12 cellular contexts compared by ENCODE assay signal in the genomic region with DNA sequence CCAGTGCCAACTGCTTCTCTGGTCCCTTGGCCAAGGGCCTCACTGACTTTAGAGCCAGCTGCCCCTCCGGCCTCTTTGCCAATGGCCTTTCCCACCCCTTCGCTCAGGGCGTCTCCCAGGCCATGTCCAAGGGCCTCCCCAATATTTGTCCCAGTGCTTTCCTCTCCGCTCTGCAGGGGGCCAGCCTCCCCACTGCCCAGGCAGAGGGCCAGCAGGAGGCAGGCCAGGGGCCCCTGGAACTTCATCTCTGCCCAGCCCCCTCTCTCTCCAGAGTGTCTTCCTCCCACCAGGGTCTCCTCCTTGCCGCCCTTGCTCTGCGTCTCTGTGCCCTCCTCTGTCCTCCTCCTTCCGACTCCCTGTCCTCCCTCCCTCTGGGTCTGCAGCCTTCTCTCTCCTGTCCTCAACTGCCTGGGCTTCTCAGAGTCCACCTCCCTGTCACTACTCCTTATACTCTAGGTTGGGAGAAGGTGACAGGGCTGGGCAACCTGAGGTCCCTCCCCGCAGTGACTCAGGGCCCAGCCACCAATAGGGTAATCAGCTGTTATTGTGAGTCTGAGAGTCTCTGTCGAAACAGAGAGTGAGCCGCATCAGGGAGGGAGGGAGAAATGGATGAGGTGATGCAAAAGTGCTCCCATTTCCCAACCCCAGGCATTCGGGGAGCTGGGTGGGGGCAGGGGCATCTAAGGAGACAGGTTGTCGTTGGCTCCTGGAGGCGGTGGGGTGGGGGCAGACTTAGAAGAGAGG. TPM values are rescaled to one million over a fixed set of nuclear protein-coding genes. Genes with fewer than 3 reads are reported as not detected.
DNase-seq lines count a peak whose midpoint lies in the region; ATAC-seq, FAIRE-seq and TF ChIP-seq lines count a peak whose summit lies in the region.
"Had no signal": no experiment of that assay in that cellular context is flagged by ENCODE, and none has a peak within 500 bp of the region (broad histone marks: within the 10 kb centered on the region; RNA-seq: fewer than 3 reads in every experiment).

A gene with protein sequence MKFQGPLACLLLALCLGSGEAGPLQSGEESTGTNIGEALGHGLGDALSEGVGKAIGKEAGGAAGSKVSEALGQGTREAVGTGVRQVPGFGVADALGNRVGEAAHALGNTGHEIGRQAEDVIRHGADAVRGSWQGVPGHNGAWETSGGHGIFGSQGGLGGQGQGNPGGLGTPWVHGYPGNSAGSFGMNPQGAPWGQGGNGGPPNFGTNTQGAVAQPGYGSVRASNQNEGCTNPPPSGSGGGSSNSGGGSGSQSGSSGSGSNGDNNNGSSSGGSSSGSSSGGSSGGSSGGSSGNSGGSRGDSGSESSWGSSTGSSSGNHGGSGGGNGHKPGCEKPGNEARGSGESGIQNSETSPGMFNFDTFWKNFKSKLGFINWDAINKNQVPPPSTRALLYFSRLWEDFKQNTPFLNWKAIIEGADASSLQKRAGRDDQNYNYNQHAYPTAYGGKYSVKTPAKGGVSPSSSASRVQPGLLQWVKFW (minus strand): TSS at position 419 of the 744 bp plus-strand sequence. CDS start 174 bp downstream, at position 245.

- FAIRE-seq in HTR-8/SVneo (lab: Jason Lieb, UNC), result no peak
- FAIRE-seq: GM19239 had no signal

- peaks cover 4% of the 10 kb centered on the region for H3K27me3 ChIP-seq in prostate gland (replicated peaks; ENCODE audit: insufficient read depth)

- no peaks in the 10 kb centered on the region for H3K36me3 ChIP-seq in prostate gland

- no peak within 1 kb of the TSS for H3K4me3 Mint-ChIP-seq in activated T-cell treated with anti-CD3 and anti-CD28 coated beads, Interleukin-2, amount 50 U/mL, for 4 hours
- H3K4me3 Mint-ChIP-seq in activated CD8-positive, alpha-beta memory T cell treated with anti-CD3 and anti-CD28 coated beads, Interleukin-2, amount 10 ng/mL, durations not matched to agents 7 days and 5 days, result no peak within 1 kb of the TSS
- H3K4me3 Mint-ChIP-seq: activated naive CD4-positive, alpha-beta T cell treated with anti-CD3 and anti-CD28 coated beads, Interleukin-2, amount 50 U/mL, for 24 hours; T-helper 2 cell treated with Interferon-gamma antibody and Interleukin-4, amounts not matched to agents 5 μg/mL and 100 μg/mL, for 36 hours had no signal

- H3K36me3 Mint-ChIP-seq in activated T-cell treated with anti-CD3 and anti-CD28 coated beads, Interleukin-2, amount 50 U/mL, for 4 hours (ENCODE audit: insufficient read depth), result no peaks in the 10 kb centered on the region
- H3K36me3 Mint-ChIP-seq in activated CD8-positive, alpha-beta memory T cell treated with anti-CD3 and anti-CD28 coated beads, Interleukin-2, amount 10 ng/mL, durations not matched to agents 7 days and 5 days, result no peaks in the 10 kb centered on the region
- H3K36me3 Mint-ChIP-seq: activated naive CD4-positive, alpha-beta T cell treated with anti-CD3 and anti-CD28 coated beads, Interleukin-2, amount 50 U/mL, for 24 hours had no signal

- no peak for DNase-seq in G401 (ENCODE audit: low spot score)
- DNase-seq in SK-MEL-5 (ENCODE audit: low read depth, low spot score), result no peak
- peak; percentile 83 to 91 for DNase-seq in foreskin fibroblast
- no peak for DNase-seq in prostate gland (ENCODE audit: low spot score)
- no peak for DNase-seq in left colon
- no peak for DNase-seq in activated T-cell treated with anti-CD3 and anti-CD28 coated beads, Interleukin-2, amount 50 U/mL, for 4 hours
- no peak for DNase-seq in HTR-8/SVneo (ENCODE audit: insufficient read length, low spot score)
- DNase-seq in activated CD8-positive, alpha-beta memory T cell treated with anti-CD3 and anti-CD28 coated beads, Interleukin-2, amount 10 ng/mL, durations not matched to agents 7 days and 5 days, result no peak
- DNase-seq: NCI-H2171 had no signal

- CTCF ChIA-PET in activated CD8-positive, alpha-beta memory T cell treated with anti-CD3 and anti-CD28 coated beads, Interleukin-2, amount 10 ng/mL, durations not matched to agents 7 days and 5 days (lab: Charles Lee), result interaction anchor here (1.4 kb wide), 1 partner anchor 35 kb away, joined by 3 read pairs; no protein-coding TSS in a partner anchor

- H3K27ac ChIP-seq in prostate gland, result no peak within 1 kb of the TSS

- H3K27ac Mint-ChIP-seq in activated CD8-positive, alpha-beta memory T cell treated with anti-CD3 and anti-CD28 coated beads, Interleukin-2, amount 10 ng/mL, durations not matched to agents 7 days and 5 days, result no peak within 1 kb of the TSS
- H3K27ac Mint-ChIP-seq: activated naive CD4-positive, alpha-beta T cell treated with anti-CD3 and anti-CD28 coated beads, Interleukin-2, amount 50 U/mL, for 24 hours; T-helper 2 cell treated with Interferon-gamma antibody and Interleukin-4, amounts not matched to agents 5 μg/mL and 100 μg/mL, for 36 hours had no signal

- no peaks in the 10 kb centered on the region for H3K4me1 ChIP-seq in prostate gland (replicated peaks)

- H3K4me1 Mint-ChIP-seq in activated T-cell treated with anti-CD3 and anti-CD28 coated beads, Interleukin-2, amount 50 U/mL, for 4 hours (ENCODE audit: low read depth), result peaks cover 14% of the 10 kb centered on the region
- peaks cover 14% of the 10 kb centered on the region for H3K4me1 Mint-ChIP-seq in activated CD8-positive, alpha-beta memory T cell treated with anti-CD3 and anti-CD28 coated beads, Interleukin-2, amount 10 ng/mL, durations not matched to agents 7 days and 5 days

- H3K9me3 ChIP-seq in prostate gland, result no peaks in the 10 kb centered on the region

- in situ Hi-C loops in G401 (cut with HindIII; ENCODE audit: low sequenced_read_pairs) (no loop called here), SK-MEL-5 (cut with HindIII; ENCODE audit: low pct_unique_long_range_greater_than_20kb, low sequenced_read_pairs) (no loop called here)

- peaks cover 22% of the 10 kb centered on the region for H3K27me3 Mint-ChIP-seq in activated T-cell treated with anti-CD3 and anti-CD28 coated beads, Interleukin-2, amount 50 U/mL, for 4 hours (ENCODE audit: low read depth)
- peaks cover 38% of the 10 kb centered on the region for H3K27me3 Mint-ChIP-seq in activated CD8-positive, alpha-beta memory T cell treated with anti-CD3 and anti-CD28 coated beads, Interleukin-2, amount 10 ng/mL, durations not matched to agents 7 days and 5 days

- TF ChIP-seq CTCF in foreskin fibroblast (IDR thresholded peaks at IDR 0.05; ENCODE audit: low read depth, low read length) (no peak), prostate gland (IDR thresholded peaks at IDR 0.05) (no peak)

- intact Hi-C loops in prostate gland (cut with DNase I) (no loop called here), left colon (cut with DNase I, micrococcal nuclease) (no loop called here)

- no peaks in the 10 kb centered on the region for H3K9me3 Mint-ChIP-seq in activated T-cell treated with anti-CD3 and anti-CD28 coated beads, Interleukin-2, amount 50 U/mL, for 4 hours
- H3K9me3 Mint-ChIP-seq in activated CD8-positive, alpha-beta memory T cell treated with anti-CD3 and anti-CD28 coated beads, Interleukin-2, amount 10 ng/mL, durations not matched to agents 7 days and 5 days (ENCODE audit: low read depth), result no peaks in the 10 kb centered on the region
- H3K9me3 Mint-ChIP-seq: activated naive CD4-positive, alpha-beta T cell treated with anti-CD3 and anti-CD28 coated beads, Interleukin-2, amount 50 U/mL, for 24 hours; T-helper 2 cell treated with Interferon-gamma antibody and Interleukin-4, amounts not matched to agents 5 μg/mL and 100 μg/mL, for 36 hours had no signal

- TF ChIP-seq POLR2A in prostate gland (IDR thresholded peaks at IDR 0.05), result no peak

- no peak within 1 kb of the TSS for H3K4me3 ChIP-seq in foreskin fibroblast (ENCODE audit: low read depth in 1 of 2, low read length in 2 of 2)
- no peak within 1 kb of the TSS for H3K4me3 ChIP-seq in prostate gland

- 66% methylated on average over 13 of the region's 13 CpGs for WGBS in prostate gland

- ATAC-seq in left colon, result no peak
- no peak for ATAC-seq in activated T-cell treated with anti-CD3 and anti-CD28 coated beads, Interleukin-2, amount 50 U/mL, for 4 hours
- no peak for ATAC-seq in activated CD8-positive, alpha-beta memory T cell treated with anti-CD3 and anti-CD28 coated beads, Interleukin-2, amount 10 ng/mL, durations not matched to agents 7 days and 5 days

RNA-seq across cellular contexts. Expression of the gene that starts here (rescaled TPM):
- 85.4 and 136 TPM in 2 replicates for total RNA-seq in G401 (2014; rRNA removed; shearing (Covaris generic))
- total RNA-seq in SK-MEL-5 (2014; rRNA removed; shearing (Covaris generic)), result 16.7 and 23.0 TPM in 2 replicates
- polyA plus RNA-seq in SK-MEL-5 (2015; cell fraction: cytosol; rRNA removed), result 28.0 and 29.1 TPM in 2 replicates
- 27.1 and 31.7 TPM in 2 replicates for polyA plus RNA-seq in SK-MEL-5 (2015; cell fraction: nucleus; rRNA removed)
- total RNA-seq in prostate gland, result 10 to 100 TPM; 50.9 to 80.5 TPM
- total RNA-seq in left colon, result 10 to 100 TPM in 1 of 2 donors, 1 to 10 TPM in 1; 8.8 to 13.8 TPM
- total RNA-seq in activated T-cell treated with anti-CD3 and anti-CD28 coated beads, Interleukin-2, amount 50 U/mL, for 4 hours, result 1 to 10 TPM in 1 of 3 donors, under 1 TPM in 2; 0.49 to 1.3 (median 0.95) TPM
- total RNA-seq in activated CD8-positive, alpha-beta memory T cell treated with anti-CD3 and anti-CD28 coated beads, Interleukin-2, amount 10 ng/mL, durations not matched to agents 7 days and 5 days, result not detected

Comparison
In these comparisons a context has a peak if more than half of its experiments do, and no peak if none do; other contexts are left out.
1. DNase-seq: peak in foreskin fibroblast (2 of 2); none in G401 (single experiment), SK-MEL-5 (single experiment), prostate gland (single experiment), left colon (0 of 2), activated T-cell treated with anti-CD3 and anti-CD28 coated beads, Interleukin-2, amount 50 U/mL, for 4 hours (single experiment), HTR-8/SVneo (single experiment) and activated CD8-positive, alpha-beta memory T cell treated with anti-CD3 and anti-CD28 coated beads, Interleukin-2, amount 10 ng/mL, durations not matched to agents 7 days and 5 days (single experiment).